In the genomic region with DNA sequence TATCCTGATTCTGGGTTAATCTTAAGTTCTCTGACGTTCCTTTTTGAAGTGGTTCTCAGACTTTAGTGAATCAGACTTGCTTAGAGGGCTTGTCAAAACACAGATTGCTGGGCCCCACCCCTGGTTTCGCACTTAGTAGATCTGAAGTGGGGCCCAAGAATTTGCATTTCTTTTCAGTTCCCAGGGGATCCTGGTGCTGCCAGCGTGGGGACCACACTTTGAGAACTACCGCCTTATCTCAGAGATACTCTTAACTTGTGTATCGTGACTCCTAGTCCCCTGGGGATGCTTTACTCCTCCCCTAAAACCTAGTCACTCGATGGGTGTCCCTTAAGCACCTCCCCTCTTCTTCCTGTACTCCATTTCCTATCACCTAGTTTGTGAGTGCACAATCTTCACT, we compare ENCODE assay signal across 12 cellular contexts. TPM values are rescaled to one million over a fixed set of nuclear protein-coding genes. Genes with fewer than 3 reads are reported as not detected.
DNase-seq lines count a peak whose midpoint lies in the region; ATAC-seq lines count a peak whose summit lies in the region.
"Had no signal": no experiment of that assay in that cellular context is flagged by ENCODE, and none has a peak within 500 bp of the region (broad histone marks: within the 10 kb centered on the region; RNA-seq: fewer than 3 reads in every experiment).

No MANE protein-coding gene starts in this region.

- peak; percentile 55 for DNase-seq in activated effector memory CD4-positive, alpha-beta T cell treated with anti-CD3 and anti-CD28 coated beads, Interleukin-2, amount 50 U/mL, for 16 hours
- no peak for DNase-seq in activated effector memory CD4-positive, alpha-beta T cell treated with Interleukin-2 at 50 U/mL for 16 hours
- DNase-seq in naive B cell (peak; percentile 44), NCI-H187 (lab: John Stamatoyannopoulos, UW) (no peak), mesenteric fat pad (ENCODE audit: low spot score) (no peak), OCI-M2 (lab: John Stamatoyannopoulos, UW; ENCODE audit: unreplicated experiment) (no peak)
- DNase-seq: DND-41 had no signal

- H3K4me3 Mint-ChIP-seq in naive B cell = peak overlapping the region in 6 of 8 donors; percentile 24 to 82 (median 62)

- peaks cover 0 to 21% (median 8%) of the 10 kb centered on the region in 3 donors for H3K27me3 Mint-ChIP-seq in naive B cell

- H3K4me1 Mint-ChIP-seq in naive B cell = peaks cover 13 to 23% (median 15%) of the 10 kb centered on the region in 3 donors

- ATAC-seq in GM19455 (IDR thresholded peaks at IDR 0.05; ENCODE audit: unreplicated experiment) = peak; percentile 57
- peak; percentile 85 for ATAC-seq in HG03108 (IDR thresholded peaks at IDR 0.05; ENCODE audit: unreplicated experiment)
- peak; percentile 98 for ATAC-seq in naive B cell (ENCODE audit: low read depth in 2 of 2)

- H3K9me3 Mint-ChIP-seq in naive B cell = no peaks in the 10 kb centered on the region

- peak overlapping the region in 5 of 6 donors; percentile 4 to 88 (median 65) for H3K27ac Mint-ChIP-seq in naive B cell

- H3K36me3 Mint-ChIP-seq in naive B cell = no peaks in the 10 kb centered on the region

RNA-seq across cellular contexts. Expression of a gene that starts 5.6 kb away (rescaled TPM):
- not detected for polyA plus RNA-seq in naive B cell (ENCODE audit: low read depth in 6 of 6)
- not detected for total RNA-seq in mesenteric fat pad
- total RNA-seq: cardiac muscle cell, mononuclear cell, renal cortical epithelial cell had no signal

RNA-seq across cellular contexts. Expression of a gene that starts 28.8 kb away (rescaled TPM):
- polyA plus RNA-seq in naive B cell (ENCODE audit: low read depth in 6 of 6) = 1 to 10 TPM in 2 of 6 donors, not detected in 4; 2.6 to 3.1 TPM
- 3.1 TPM for total RNA-seq in mesenteric fat pad
- total RNA-seq: mononuclear cell had no signal

RNA-seq across cellular contexts. Expression of a gene that starts 36.6 kb away (rescaled TPM):
- polyA plus RNA-seq in naive B cell (ENCODE audit: low read depth in 6 of 6) = not detected
- 2.4 TPM for total RNA-seq in mesenteric fat pad
- total RNA-seq: cardiac muscle cell, renal cortical epithelial cell had no signal
- polyA plus RNA-seq: cardiac muscle cell had no signal

RNA-seq across cellular contexts. Expression of a gene that starts 43.5 kb away (rescaled TPM):
- polyA plus RNA-seq in naive B cell (ENCODE audit: low read depth in 6 of 6) = not detected
- not detected for total RNA-seq in mesenteric fat pad
- total RNA-seq: mononuclear cell had no signal
- polyA plus RNA-seq: cardiac muscle cell had no signal

RNA-seq across cellular contexts. Expression of a gene that starts 48.6 kb away (rescaled TPM):
- polyA plus RNA-seq in naive B cell (ENCODE audit: low read depth in 6 of 6) = not detected
- not detected for total RNA-seq in mesenteric fat pad
- total RNA-seq: cardiac muscle cell, mononuclear cell, renal cortical epithelial cell had no signal
- polyA plus RNA-seq: cardiac muscle cell had no signal

Comparison
In these comparisons a context has a peak if more than half of its experiments do, and no peak if none do; other contexts are left out.
1. DNase-seq: peak in activated effector memory CD4-positive, alpha-beta T cell treated with anti-CD3 and anti-CD28 coated beads, Interleukin-2, amount 50 U/mL, for 16 hours (single experiment) and naive B cell (single experiment); none in activated effector memory CD4-positive, alpha-beta T cell treated with Interleukin-2 at 50 U/mL for 16 hours (single experiment), NCI-H187 (0 of 2), mesenteric fat pad (single experiment) and OCI-M2 (single experiment).
2. Peak in every context shown above with its lines, with median percentiles within 50 percentile points of each other: ATAC-seq.